In genomic region chr3:101720851-101721649, GRCh38 we compare ENCODE assay signal across 9 cellular contexts. TPM values are rescaled to one million over a fixed set of nuclear protein-coding genes. Genes with fewer than 3 reads are reported as not detected.
DNase-seq lines count a peak whose midpoint lies in the region; FAIRE-seq and TF ChIP-seq lines count a peak whose summit lies in the region.
"Had no signal": no experiment of that assay in that cellular context is flagged by ENCODE, and none has a peak within 500 bp of the region (broad histone marks: within the 10 kb centered on the region; RNA-seq: fewer than 3 reads in every experiment).

No MANE protein-coding gene starts in this region.

- peak overlapping the region; percentile 19 for H2AFZ ChIP-seq in endothelial cell of umbilical vein (ENCODE audit: low read depth, low read length)

- intact Hi-C loops in endothelial cell of umbilical vein (cut with micrococcal nuclease): no loop called here

- no peaks in the 10 kb centered on the region for H3K9me3 ChIP-seq in endothelial cell of umbilical vein (replicated peaks; ENCODE audit: control insufficient read depth, insufficient read depth, low read length)
- no peaks in the 10 kb centered on the region for H3K9me3 ChIP-seq in thymus (ENCODE audit: control insufficient read depth)

- H3K4me1 ChIP-seq in endothelial cell of umbilical vein (ENCODE audit: control insufficient read depth, extremely low read depth, insufficient read depth, low read length) (peaks cover 12% of the 10 kb centered on the region), thymus (ENCODE audit: control insufficient read depth, insufficient read depth, low read length) (peaks cover 13% of the 10 kb centered on the region)

- H3K4me3 ChIP-seq in endothelial cell of umbilical vein (replicated peaks in 1 of 3; ENCODE audit: insufficient read depth in 1 of 3, low read depth in 1 of 3, low read length in 3 of 3): no peak overlapping the region
- H3K4me3 ChIP-seq in thymus (ENCODE audit: low read length): no peak overlapping the region

- H3K27ac ChIP-seq in RWPE1: peak overlapping the region; percentile 97
- no peak overlapping the region for H3K27ac ChIP-seq in endothelial cell of umbilical vein (ENCODE audit: insufficient read depth, low read depth, low read length)
- peak overlapping the region; percentile 79 for H3K27ac ChIP-seq in thymus (ENCODE audit: low read depth)

- CTCF ChIA-PET in RWPE1 (lab: Yijun Ruan, JAX) (no interaction called here), endothelial cell of umbilical vein (lab: Charles Lee) (interaction anchor here (2.3 kb wide), 1 partner anchor 14 kb away, joined by 17 read pairs; no protein-coding TSS in a partner anchor)

- POLR2A ChIA-PET in RWPE1 (lab: Yijun Ruan, JAX; ENCODE audit: low non-redundant PET): no interaction called here
- POLR2A ChIA-PET in endothelial cell of umbilical vein (lab: Charles Lee): no interaction called here

- H3K27me3 ChIP-seq in endothelial cell of umbilical vein (ENCODE audit: control insufficient read depth in 2 of 2, insufficient read depth in 2 of 2, low read length in 2 of 2) (no peaks in the 10 kb centered on the region), thymus (ENCODE audit: control insufficient read depth, insufficient read depth) (no peaks in the 10 kb centered on the region)

- TF ChIP-seq CTCF in RWPE1 (conservative IDR thresholded peaks at IDR 0.05; ENCODE audit: low read depth) (no peak), endothelial cell of umbilical vein (IDR thresholded peaks at IDR 0.05; ENCODE audit: extremely low read depth in 1 of 2, insufficient read depth in 1 of 2, low read depth in 1 of 2, low read length in 2 of 2) (no peak)

- H3K36me3 ChIP-seq in endothelial cell of umbilical vein (ENCODE audit: control insufficient read depth in 2 of 2, extremely low read depth in 1 of 2, insufficient read depth in 2 of 2, low read length in 2 of 2) (no peaks in the 10 kb centered on the region), thymus (ENCODE audit: control insufficient read depth, insufficient read depth) (no peaks in the 10 kb centered on the region)

- no TSS peak for BruUV-seq in endothelial cell of umbilical vein (replicated peaks; lab: Mats Ljungman, UMichigan)

- no peak overlapping the region for H3K4me2 ChIP-seq in endothelial cell of umbilical vein (ENCODE audit: insufficient read depth, low read length)

- dilution Hi-C loops in endothelial cell of umbilical vein (cut with MboI; ENCODE audit: extremely low pct_ligation_motif_present, low sequenced_read_pairs): no loop called here

- no peaks in the 10 kb centered on the region for H3K9me1 ChIP-seq in endothelial cell of umbilical vein (replicated peaks; ENCODE audit: control insufficient read depth, extremely low read depth, insufficient read depth, low read length)

- FAIRE-seq in endothelial cell of umbilical vein (lab: Jason Lieb, UNC): no peak

- no peaks in the 10 kb centered on the region for H4K20me1 ChIP-seq in endothelial cell of umbilical vein (replicated peaks; ENCODE audit: control insufficient read depth, extremely low read depth, insufficient read depth, low read length)

- H3K79me2 ChIP-seq in endothelial cell of umbilical vein (ENCODE audit: control insufficient read depth, insufficient read depth, low read length): peaks cover 12% of the 10 kb centered on the region

- peak; percentile 21 for DNase-seq in stimulated activated CD4-positive, alpha-beta T cell treated with anti-CD3 and anti-CD28 coated beads, Interleukin-15, amount 100 ng/mL, for 24 hours
- no peak for DNase-seq in stimulated activated CD4-positive, alpha-beta T cell treated with anti-CD3 and anti-CD28 coated beads, Interleukin-12 subunit alpha, Interleukin-12 subunit beta, amount 100 ng/mL, for 4 hours
- DNase-seq in RWPE1 (ENCODE audit: low spot score) (peak; percentile 50), endothelial cell of umbilical vein (ENCODE audit: low read depth, low spot score) (no peak), ecto neural progenitor cell (ENCODE audit: low spot score) (no peak)
- DNase-seq in stimulated activated CD4-positive, alpha-beta T cell treated with anti-CD3 and anti-CD28 coated beads, Interleukin-2, amount 100 ng/mL, for 48 hours: no peak
- DNase-seq in activated CD8-positive, alpha-beta memory T cell treated with anti-CD3 and anti-CD28 coated beads, Interleukin-2, amount 50 U/mL, for 4 hours: no peak
- DNase-seq: DMS79 treated with DMSO at 0.1 percent for 48 hours had no signal

- WGBS in thymus: 86% methylated on average over 10 of the region's 10 CpGs

- no peak for TF ChIP-seq POLR2A in endothelial cell of umbilical vein (IDR thresholded peaks at IDR 0.05; ENCODE audit: low read depth, low read length)

- no peak overlapping the region for H3K9ac ChIP-seq in endothelial cell of umbilical vein (replicated peaks; ENCODE audit: extremely low read depth, insufficient read depth, low read length)

TF ChIP-seq in endothelial cell of umbilical vein, 7 proteins besides CTCF, POLR2A, EP300 and RAD21:
- TF ChIP-seq GATA2 (IDR thresholded peaks at IDR 0.05; ENCODE audit: insufficient read depth, insufficient read length, low read depth, low read length) (no peak), MAX (IDR thresholded peaks at IDR 0.05; ENCODE audit: insufficient read depth, insufficient read length) (no peak), EZH2 (IDR thresholded peaks at IDR 0.05; ENCODE audit: borderline replicate concordance, low read depth, low read length, severe bottlenecking) (no peak), POLR2AphosphoS5 (IDR thresholded peaks at IDR 0.05; ENCODE audit: insufficient read depth, low read depth, low read length) (no peak), JUN (IDR thresholded peaks at IDR 0.05; ENCODE audit: borderline replicate concordance, insufficient read depth, insufficient read length, low read depth) (no peak), MYC (IDR thresholded peaks at IDR 0.05; ENCODE audit: low read depth, low read length) (no peak), FOS (IDR thresholded peaks at IDR 0.05; ENCODE audit: borderline replicate concordance, insufficient read depth, low read length) (no peak)

RNA-seq across cellular contexts. Expression of gene CEP97, which starts 3.4 kb away (rescaled TPM):
- total RNA-seq in endothelial cell of umbilical vein: 10.3 and 14.0 TPM in 2 replicates
- polyA plus RNA-seq in endothelial cell of umbilical vein: 1.4 and 1.9 TPM in 2 replicates
- 1.6 and 1.7 TPM in 2 replicates for polyA plus RNA-seq in endothelial cell of umbilical vein (2011; cell fraction: cytosol; rRNA removed)
- 3.9 and 4.5 TPM in 2 replicates for polyA plus RNA-seq in endothelial cell of umbilical vein (2011; cell fraction: nucleus; rRNA removed)
- polyA plus RNA-seq in endothelial cell of umbilical vein (2012): 3.5 and 5.1 TPM in 2 replicates
- 7.2 and 8.6 TPM in 2 replicates for polyA minus RNA-seq in endothelial cell of umbilical vein
- polyA minus RNA-seq in endothelial cell of umbilical vein (2011; cell fraction: cytosol; rRNA and poly(A)+ RNA removed): 6.5 TPM
- polyA minus RNA-seq in endothelial cell of umbilical vein (2011; cell fraction: nucleus; rRNA and poly(A)+ RNA removed): 4.5 and 8.8 TPM in 2 replicates
- 4.5 TPM for polyA plus RNA-seq in thymus

RNA-seq across cellular contexts. Expression of gene RPL24, which starts 34.5 kb away (rescaled TPM):
- 1,070 and 1,111 TPM in 2 replicates for total RNA-seq in endothelial cell of umbilical vein
- polyA plus RNA-seq in endothelial cell of umbilical vein (398 and 766 TPM in 2 replicates), thymus (3,832 TPM)
- polyA plus RNA-seq in endothelial cell of umbilical vein (2011; cell fraction: cytosol; rRNA removed): 907 and 929 TPM in 2 replicates
- polyA plus RNA-seq in endothelial cell of umbilical vein (2011; cell fraction: nucleus; rRNA removed): 294 and 326 TPM in 2 replicates
- 1,498 and 1,668 TPM in 2 replicates for polyA plus RNA-seq in endothelial cell of umbilical vein (2012)
- polyA minus RNA-seq in endothelial cell of umbilical vein: 498 and 557 TPM in 2 replicates
- polyA minus RNA-seq in endothelial cell of umbilical vein (2011; cell fraction: cytosol; rRNA and poly(A)+ RNA removed): 311 TPM
- polyA minus RNA-seq in endothelial cell of umbilical vein (2011; cell fraction: nucleus; rRNA and poly(A)+ RNA removed): 125 and 127 TPM in 2 replicates

RNA-seq across cellular contexts. Expression of gene ZBTB11, which starts 44.1 kb away (rescaled TPM):
- 14.7 and 15.8 TPM in 2 replicates for total RNA-seq in endothelial cell of umbilical vein
- polyA plus RNA-seq in endothelial cell of umbilical vein (3.6 and 4.2 TPM in 2 replicates), thymus (19.8 TPM)
- 3.7 and 4.2 TPM in 2 replicates for polyA plus RNA-seq in endothelial cell of umbilical vein (2011; cell fraction: cytosol; rRNA removed)
- polyA plus RNA-seq in endothelial cell of umbilical vein (2011; cell fraction: nucleus; rRNA removed): 12.7 and 18.2 TPM in 2 replicates
- 10.0 and 13.0 TPM in 2 replicates for polyA plus RNA-seq in endothelial cell of umbilical vein (2012)
- 9.8 TPM in 2 replicates for polyA minus RNA-seq in endothelial cell of umbilical vein
- 20.3 TPM for polyA minus RNA-seq in endothelial cell of umbilical vein (2011; cell fraction: cytosol; rRNA and poly(A)+ RNA removed)
- polyA minus RNA-seq in endothelial cell of umbilical vein (2011; cell fraction: nucleus; rRNA and poly(A)+ RNA removed): 19.9 and 23.6 TPM in 2 replicates

RNA-seq across cellular contexts. Expression of gene NXPE3, which starts 58.0 kb away (rescaled TPM):
- 19.9 and 20.3 TPM in 2 replicates for total RNA-seq in endothelial cell of umbilical vein
- polyA plus RNA-seq in endothelial cell of umbilical vein (12.3 and 13.7 TPM in 2 replicates), thymus (15.8 TPM)
- polyA plus RNA-seq in endothelial cell of umbilical vein (2011; cell fraction: cytosol; rRNA removed): 17.0 and 17.9 TPM in 2 replicates
- polyA plus RNA-seq in endothelial cell of umbilical vein (2011; cell fraction: nucleus; rRNA removed): 11.0 and 12.3 TPM in 2 replicates
- 20.4 and 24.4 TPM in 2 replicates for polyA plus RNA-seq in endothelial cell of umbilical vein (2012)
- polyA minus RNA-seq in endothelial cell of umbilical vein: 44.6 and 53.4 TPM in 2 replicates
- polyA minus RNA-seq in endothelial cell of umbilical vein (2011; cell fraction: cytosol; rRNA and poly(A)+ RNA removed): 4.0 TPM
- 12.6 TPM in 2 replicates for polyA minus RNA-seq in endothelial cell of umbilical vein (2011; cell fraction: nucleus; rRNA and poly(A)+ RNA removed)

Comparison
In these comparisons a context has a peak if more than half of its experiments do, and no peak if none do; other contexts are left out.
1. DNase-seq: peak in stimulated activated CD4-positive, alpha-beta T cell treated with anti-CD3 and anti-CD28 coated beads, Interleukin-15, amount 100 ng/mL, for 24 hours (single experiment) and RWPE1 (single experiment); none in stimulated activated CD4-positive, alpha-beta T cell treated with anti-CD3 and anti-CD28 coated beads, Interleukin-12 subunit alpha, Interleukin-12 subunit beta, amount 100 ng/mL, for 4 hours (single experiment), endothelial cell of umbilical vein (single experiment), ecto neural progenitor cell (single experiment), stimulated activated CD4-positive, alpha-beta T cell treated with anti-CD3 and anti-CD28 coated beads, Interleukin-2, amount 100 ng/mL, for 48 hours (0 of 2) and activated CD8-positive, alpha-beta memory T cell treated with anti-CD3 and anti-CD28 coated beads, Interleukin-2, amount 50 U/mL, for 4 hours (single experiment).